In genomic region chr17:32801193-32801592, GRCh38 we compare ENCODE assay signal across 18 cellular contexts.
"Had no signal": no experiment of that assay in that cellular context is flagged by ENCODE, and none has a peak within 500 bp of the region (broad histone marks: within the 10 kb centered on the region; RNA-seq: fewer than 3 reads in every experiment).

No MANE protein-coding gene starts in this region.

- H3K27me3 ChIP-seq: esophagus muscularis mucosa, right atrium auricular region, suprapubic skin, tibial nerve, upper lobe of right lung, vagina had no signal

- H3K4me1 Mint-ChIP-seq: memory B cell, naive B cell, nephron progenitor cell had no signal

- DNase-seq: effector memory CD4-positive, alpha-beta T cell; foreskin fibroblast; immature natural killer cell; left ventricle myocardium inferior; lower lobe of right lung; naive B cell; nephron progenitor cell; stimulated activated CD4-positive, alpha-beta T cell treated with anti-CD3 and anti-CD28 coated beads, Interleukin-2, amount 100 ng/mL, for 48 hours; stimulated activated naive CD4-positive, alpha-beta T cell treated with Interleukin-2 at 50 U/mL for 16 hours; upper lobe of right lung had no signal

- ATAC-seq: lower lobe of right lung, upper lobe of right lung had no signal

- H3K27ac ChIP-seq: epithelial cell of prostate, esophagus muscularis mucosa, left ventricle myocardium inferior, lower lobe of right lung, right atrium auricular region, suprapubic skin, upper lobe of right lung, vagina had no signal

- H3K4me3 ChIP-seq: esophagus muscularis mucosa, left ventricle myocardium inferior, lower lobe of right lung, right atrium auricular region, smooth muscle cell, suprapubic skin, tibial nerve, upper lobe of right lung, vagina had no signal

- H3K27ac Mint-ChIP-seq: immature natural killer cell, memory B cell, naive B cell, nephron progenitor cell had no signal

- H3K27me3 Mint-ChIP-seq: memory B cell had no signal

- H3K9me3 Mint-ChIP-seq: immature natural killer cell, memory B cell, nephron progenitor cell had no signal

- H3K4me3 Mint-ChIP-seq: immature natural killer cell, memory B cell, nephron progenitor cell had no signal

- H3K36me3 Mint-ChIP-seq: immature natural killer cell, memory B cell, naive B cell had no signal

- H3K4me2 ChIP-seq: smooth muscle cell had no signal

- H3K9me3 ChIP-seq: esophagus muscularis mucosa, left ventricle myocardium inferior, lower lobe of right lung, right atrium auricular region, suprapubic skin, tibial nerve, upper lobe of right lung, vagina had no signal

- H3K4me1 ChIP-seq: left ventricle myocardium inferior, tibial nerve had no signal

- H3K36me3 ChIP-seq: esophagus muscularis mucosa, left ventricle myocardium inferior, lower lobe of right lung, right atrium auricular region, suprapubic skin, tibial nerve, upper lobe of right lung, vagina had no signal
